Comparison of ENCODE assay signal across 29 cellular contexts in genomic region chr4:12691168-12691567, GRCh38.
"Had no signal": no experiment of that assay in that cellular context is flagged by ENCODE, and none has a peak within 500 bp of the region (broad histone marks: within the 10 kb centered on the region; RNA-seq: fewer than 3 reads in every experiment).

No MANE protein-coding gene starts in this region.

- H3K27ac ChIP-seq: colonic mucosa, coronary artery, dorsolateral prefrontal cortex, epithelial cell of prostate, esophagus muscularis mucosa, esophagus squamous epithelium, foreskin keratinocyte, gastrocnemius medialis, gastroesophageal sphincter, heart left ventricle, heart right ventricle had no signal

- DNase-seq: colonic mucosa; cortex of kidney; dermis blood vessel endothelial cell; dorsolateral prefrontal cortex; effector CD4-positive, alpha-beta T cell; effector CD8-positive, alpha-beta T cell; effector memory CD4-positive, alpha-beta T cell; effector memory CD8-positive, alpha-beta T cell; endodermal cell; erythroblast; esophagus squamous epithelium; foreskin fibroblast; foreskin keratinocyte; foreskin melanocyte; gastrocnemius medialis; glutamatergic neuron; head of caudate nucleus; heart left ventricle; heart right ventricle had no signal

- H3K36me3 ChIP-seq: colonic mucosa, esophagus muscularis mucosa, esophagus squamous epithelium, gastrocnemius medialis, gastroesophageal sphincter, heart left ventricle, heart right ventricle had no signal

- ATAC-seq: effector memory CD8-positive, alpha-beta T cell; esophagus mucosa; foreskin keratinocyte; gastrocnemius medialis; gastroesophageal sphincter; heart left ventricle; heart right ventricle had no signal

- H3K9me3 ChIP-seq: colonic mucosa, esophagus muscularis mucosa, esophagus squamous epithelium, gastrocnemius medialis, gastroesophageal sphincter, heart left ventricle, heart right ventricle had no signal

- H3K27me3 Mint-ChIP-seq: dendritic cell treated with granulocyte-macrophage colony-stimulating factor and Interleukin-4, amounts not matched to agents 40 ng/mL and 50 ng/mL, for 4 days; effector memory CD8-positive, alpha-beta T cell had no signal

- H3K4me3 ChIP-seq: colonic mucosa, coronary artery, dorsolateral prefrontal cortex, esophagus muscularis mucosa, esophagus squamous epithelium, gastrocnemius medialis, gastroesophageal sphincter, heart left ventricle, heart right ventricle had no signal

- FAIRE-seq: colon, endometrium, endothelial cell of umbilical vein, frontal cortex had no signal

- H3K27me3 ChIP-seq: colonic mucosa, esophagus muscularis mucosa, esophagus squamous epithelium, foreskin keratinocyte, gastrocnemius medialis, gastroesophageal sphincter, heart left ventricle, heart right ventricle had no signal

- H3K4me1 ChIP-seq: colonic mucosa, esophagus muscularis mucosa, esophagus squamous epithelium, foreskin keratinocyte, gastrocnemius medialis, gastroesophageal sphincter, heart left ventricle, heart right ventricle had no signal

- H3K4me3 Mint-ChIP-seq: dendritic cell treated with granulocyte-macrophage colony-stimulating factor and Interleukin-4, amounts not matched to agents 40 ng/mL and 50 ng/mL, for 4 days; effector memory CD8-positive, alpha-beta T cell; endodermal cell had no signal

- H3K9me3 Mint-ChIP-seq: dendritic cell treated with granulocyte-macrophage colony-stimulating factor and Interleukin-4, amounts not matched to agents 40 ng/mL and 50 ng/mL, for 4 days; effector memory CD8-positive, alpha-beta T cell; endodermal cell had no signal

- H3K27ac Mint-ChIP-seq: dendritic cell treated with granulocyte-macrophage colony-stimulating factor and Interleukin-4, amounts not matched to agents 40 ng/mL and 50 ng/mL, for 4 days; effector memory CD8-positive, alpha-beta T cell; endodermal cell had no signal
